Comparison of ENCODE assay signal across 10 cellular contexts in the genomic region with DNA sequence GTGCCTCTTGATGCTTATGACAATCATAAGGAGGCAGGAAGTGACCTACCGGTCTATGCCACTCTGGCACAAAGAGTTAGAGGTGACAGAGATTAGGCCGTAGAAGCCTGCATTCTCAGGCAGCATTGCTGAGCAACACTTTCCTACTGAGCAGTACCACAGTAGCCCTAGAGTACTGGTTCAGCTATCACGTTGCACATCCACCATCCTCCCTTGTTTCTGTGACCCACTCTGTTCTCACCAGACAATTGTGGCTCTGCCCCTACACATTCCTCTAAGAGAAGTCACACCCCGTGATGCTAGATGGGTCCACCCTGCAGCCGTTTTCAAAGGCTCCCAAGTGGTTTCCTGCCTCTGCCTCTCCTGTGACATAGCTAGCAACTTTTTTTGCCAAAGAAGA. TPM values are rescaled to one million over a fixed set of nuclear protein-coding genes. Genes with fewer than 3 reads are reported as not detected.
DNase-seq lines count a peak whose midpoint lies in the region; ATAC-seq and TF ChIP-seq lines count a peak whose summit lies in the region.
"Had no signal": no experiment of that assay in that cellular context is flagged by ENCODE, and none has a peak within 500 bp of the region (broad histone marks: within the 10 kb centered on the region; RNA-seq: fewer than 3 reads in every experiment).

No MANE protein-coding gene starts in this region.

- no peak for TF ChIP-seq CTCF in RWPE1 (conservative IDR thresholded peaks at IDR 0.05; ENCODE audit: low read depth)

- H3K9me3 ChIP-seq in CD4-positive, alpha-beta memory T cell (ENCODE audit: control insufficient read depth in 1 of 2, low read length in 2 of 2) = no peaks in the 10 kb centered on the region
- H3K9me3 ChIP-seq: right lobe of liver had no signal

- ATAC-seq in activated naive CD8-positive, alpha-beta T cell treated with anti-CD3 and anti-CD28 coated beads, Interleukin-2, amount 50 U/mL, for 24 hours = peak; percentile 93
- ATAC-seq in GM21737 (IDR thresholded peaks at IDR 0.05; ENCODE audit: unreplicated experiment) (no peak), GM21526 (IDR thresholded peaks at IDR 0.05; ENCODE audit: low FRiP score, unreplicated experiment) (no peak), HG03520 (IDR thresholded peaks at IDR 0.05; ENCODE audit: unreplicated experiment) (no peak)
- ATAC-seq: right lobe of liver had no signal

- H3K4me3 Mint-ChIP-seq in CD4-positive, alpha-beta memory T cell = peak overlapping the region in 5 of 8 donors; percentile 18 to 50 (median 38)
- H3K4me3 Mint-ChIP-seq in activated naive CD8-positive, alpha-beta T cell treated with anti-CD3 and anti-CD28 coated beads, Interleukin-2, amount 50 U/mL, for 24 hours = no peak overlapping the region

- H3K27ac Mint-ChIP-seq in CD4-positive, alpha-beta memory T cell = peak overlapping the region; percentile 17 to 92 (median 84)
- peak overlapping the region; percentile 11 for H3K27ac Mint-ChIP-seq in activated naive CD8-positive, alpha-beta T cell treated with anti-CD3 and anti-CD28 coated beads, Interleukin-2, amount 50 U/mL, for 24 hours

- no peak overlapping the region for H3K4me3 ChIP-seq in CD4-positive, alpha-beta memory T cell (ENCODE audit: low read length in 2 of 2)
- H3K4me3 ChIP-seq: lung, right lobe of liver had no signal

- H3K36me3 Mint-ChIP-seq in CD4-positive, alpha-beta memory T cell = peaks cover 0 to 7% of the 10 kb centered on the region in 2 donors
- no peaks in the 10 kb centered on the region for H3K36me3 Mint-ChIP-seq in activated naive CD8-positive, alpha-beta T cell treated with anti-CD3 and anti-CD28 coated beads, Interleukin-2, amount 50 U/mL, for 24 hours (ENCODE audit: low read depth)

- CTCF ChIA-PET in CD4-positive, alpha-beta memory T cell (lab: Charles Lee; ENCODE audit: partially characterized antibody) = interaction anchor here (1.6 kb wide), 1 partner anchor 444 kb away, joined by 5 read pairs; no protein-coding TSS in a partner anchor
- CTCF ChIA-PET in RWPE1 (lab: Yijun Ruan, JAX) = interaction anchor here (0.6 kb wide), 1 partner anchor 11 kb away, joined by 3 read pairs; no protein-coding TSS in a partner anchor

- POLR2A ChIA-PET in CD4-positive, alpha-beta memory T cell (lab: Charles Lee; ENCODE audit: partially characterized antibody) = interaction anchor here (0.8 kb wide), 1 partner anchor 23 kb away, joined by 3 read pairs; the partner anchor contains the start of gene SUCLG1
- POLR2A ChIA-PET in RWPE1 (lab: Yijun Ruan, JAX; ENCODE audit: low non-redundant PET) = no interaction called here

- H3K36me3 ChIP-seq in CD4-positive, alpha-beta memory T cell (ENCODE audit: insufficient read depth, low read length) = no peaks in the 10 kb centered on the region
- H3K36me3 ChIP-seq: right lobe of liver had no signal

- H3K27ac ChIP-seq in CD4-positive, alpha-beta memory T cell (ENCODE audit: low read depth, low read length) = no peak overlapping the region
- H3K27ac ChIP-seq in RWPE1 = no peak overlapping the region
- H3K27ac ChIP-seq: right lobe of liver had no signal

- peaks cover 0 to 13% (median 9%) of the 10 kb centered on the region in 8 donors for H3K9me3 Mint-ChIP-seq in CD4-positive, alpha-beta memory T cell
- H3K9me3 Mint-ChIP-seq in activated naive CD8-positive, alpha-beta T cell treated with anti-CD3 and anti-CD28 coated beads, Interleukin-2, amount 50 U/mL, for 24 hours = peaks cover 8% of the 10 kb centered on the region

- H3K27me3 ChIP-seq in CD4-positive, alpha-beta memory T cell (ENCODE audit: insufficient read depth, low read length) = no peaks in the 10 kb centered on the region
- H3K27me3 ChIP-seq: right lobe of liver had no signal

- no peaks in the 10 kb centered on the region for H3K27me3 Mint-ChIP-seq in CD4-positive, alpha-beta memory T cell
- H3K27me3 Mint-ChIP-seq in activated naive CD8-positive, alpha-beta T cell treated with anti-CD3 and anti-CD28 coated beads, Interleukin-2, amount 50 U/mL, for 24 hours = peaks cover 1% of the 10 kb centered on the region

- peaks cover 18% of the 10 kb centered on the region for H3K4me1 ChIP-seq in CD4-positive, alpha-beta memory T cell (ENCODE audit: insufficient read depth, low read length)

- peak in 4 of 5 donors; percentile 10 to 24 (median 10) for DNase-seq in CD4-positive, alpha-beta memory T cell
- DNase-seq in RWPE1 (ENCODE audit: low spot score) (peak; percentile 20), kidney glomerular epithelial cell (lab: John Stamatoyannopoulos, UW) (peak; percentile 32), NCI-H1417 treated with DMSO at 0.1 percent for 48 hours (lab: John Stamatoyannopoulos, UW) (no peak)
- DNase-seq in activated naive CD8-positive, alpha-beta T cell treated with anti-CD3 and anti-CD28 coated beads, Interleukin-2, amount 50 U/mL, for 24 hours = peak; percentile 9
- DNase-seq: right lobe of liver had no signal

- peaks cover 15 to 19% (median 18%) of the 10 kb centered on the region in 4 donors for H3K4me1 Mint-ChIP-seq in CD4-positive, alpha-beta memory T cell
- H3K4me1 Mint-ChIP-seq in activated naive CD8-positive, alpha-beta T cell treated with anti-CD3 and anti-CD28 coated beads, Interleukin-2, amount 50 U/mL, for 24 hours = peaks cover 17% of the 10 kb centered on the region

- intact Hi-C loops in CD4-positive, alpha-beta memory T cell (cut with micrococcal nuclease) = no loop called here

RNA-seq across cellular contexts. Expression of gene SUCLG1, which starts 22.6 kb away (rescaled TPM):
- total RNA-seq in CD4-positive, alpha-beta memory T cell = 10 to 100 TPM; 46.5 to 46.6 TPM
- polyA plus RNA-seq in CD4-positive, alpha-beta memory T cell = 10 to 100 TPM; 83.8 to 92.9 TPM

RNA-seq across cellular contexts. Expression of gene DNAH6, which starts 34.6 kb away (rescaled TPM):
- 1 to 10 TPM; 1.9 to 2.9 TPM for total RNA-seq in CD4-positive, alpha-beta memory T cell
- polyA plus RNA-seq in CD4-positive, alpha-beta memory T cell = under 1 TPM; 0.22 to 0.53 TPM
